Comparison of ENCODE assay signal across 7 cellular contexts in the genomic region with DNA sequence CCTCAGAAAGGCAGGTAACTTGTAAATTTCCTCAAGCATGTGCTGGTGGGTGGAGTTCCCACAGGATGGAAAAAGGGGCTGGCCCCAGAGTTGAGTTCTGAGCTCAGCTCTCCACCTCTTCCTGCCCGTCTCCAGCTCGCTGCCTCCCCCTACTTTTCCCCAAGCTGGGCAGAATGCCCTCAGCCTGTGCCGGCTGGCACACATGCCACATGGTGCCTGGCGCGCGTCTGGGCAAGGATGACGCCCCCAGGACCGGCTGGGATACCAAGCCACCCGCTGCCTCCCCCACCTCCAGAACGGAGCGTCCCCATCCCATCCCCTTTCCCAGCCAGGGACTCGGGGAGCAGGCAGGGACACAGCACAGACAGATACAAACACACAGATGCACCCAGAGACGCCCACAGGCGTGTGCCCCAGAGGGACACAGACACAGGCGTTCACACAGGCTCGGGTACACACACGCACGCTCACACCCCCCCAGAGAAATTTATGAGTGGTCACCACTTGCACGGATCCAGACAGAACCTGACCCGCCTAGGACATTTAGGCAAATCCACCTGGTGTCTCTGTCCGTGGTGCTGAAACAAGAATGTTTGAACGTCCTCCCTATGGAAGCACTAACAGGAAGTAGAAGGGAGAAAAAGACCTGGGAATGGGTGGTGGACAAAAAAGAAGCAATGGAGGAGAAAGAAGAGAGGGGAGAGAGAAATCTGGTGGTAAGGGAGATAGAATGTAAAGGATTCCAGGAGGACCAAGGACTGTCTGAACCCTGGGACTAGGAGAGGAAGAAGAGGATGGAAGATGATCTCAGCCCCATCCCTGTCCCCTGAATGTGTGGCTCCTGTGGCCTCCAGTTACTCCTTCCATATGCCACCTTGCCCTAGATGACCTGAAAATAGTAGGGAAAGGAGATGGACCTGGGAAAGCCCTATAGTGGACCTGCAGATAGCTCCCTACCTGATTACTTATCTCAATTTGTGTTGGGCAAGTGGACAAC. TPM values are rescaled to one million over a fixed set of nuclear protein-coding genes. Genes with fewer than 3 reads are reported as not detected.
DNase-seq lines count a peak whose midpoint lies in the region; ATAC-seq and TF ChIP-seq lines count a peak whose summit lies in the region.

No MANE protein-coding gene starts in this region.

- H4K5ac ChIP-seq in mesendoderm (ENCODE audit: low read length) = no peak overlapping the region

- H4K8ac ChIP-seq in mesendoderm (ENCODE audit: low read depth, low read length) = no peak overlapping the region

- peaks cover 26% of the 10 kb centered on the region for H3K27me3 ChIP-seq in GM23248 (replicated peaks; ENCODE audit: insufficient read depth)
- H3K27me3 ChIP-seq in brain microvascular endothelial cell (replicated peaks) = peaks cover 33% of the 10 kb centered on the region
- peaks cover 36% of the 10 kb centered on the region for H3K27me3 ChIP-seq in mesendoderm (ENCODE audit: insufficient read depth, low read length, poor library complexity)

- no peaks in the 10 kb centered on the region for H4K20me1 ChIP-seq in GM23248 (ENCODE audit: insufficient read depth)

- WGBS in GM23248 (ENCODE audit: low coverage in 1 of 2, low lambda C conversion rate in 2 of 2, missing lambda C conversion rate in 2 of 2), 2 experiments = 2 to 4% methylated on average over 19 to 22 of the region's 22 CpGs
- no CpG with 5 or more reads among the region's 22 CpGs for WGBS in mesendoderm (ENCODE audit: extremely low coverage, insufficient coverage, low lambda C conversion rate)

- no peak overlapping the region for H3K4me3 ChIP-seq in GM23248
- no peak overlapping the region for H3K4me3 ChIP-seq in brain microvascular endothelial cell (ENCODE audit: low read depth, low read length)
- H3K4me3 ChIP-seq in mesendoderm (ENCODE audit: low read length) = no peak overlapping the region

- TF ChIP-seq CTCF in brain microvascular endothelial cell (IDR thresholded peaks at IDR 0.05; ENCODE audit: low read depth, low read length, missing control alignments) = no peak

- in situ Hi-C loops in GM23248 (cut with MboI) = no loop called here
- in situ Hi-C loops in brain microvascular endothelial cell (cut with HindIII; ENCODE audit: low pct_ligation_motif_present, low sequenced_read_pairs) = no loop called here

- no peak overlapping the region for H2AFZ ChIP-seq in GM23248

- H3K4me2 ChIP-seq in GM23248 (ENCODE audit: unreplicated experiment) (no peak overlapping the region), mesendoderm (ENCODE audit: low read length) (no peak overlapping the region)

- no peaks in the 10 kb centered on the region for H3K4me1 ChIP-seq in GM23248 (ENCODE audit: insufficient read depth)
- no peaks in the 10 kb centered on the region for H3K4me1 ChIP-seq in mesendoderm (ENCODE audit: control insufficient read depth, low read depth, low read length)

- no peak overlapping the region for H2AK5ac ChIP-seq in mesendoderm (ENCODE audit: low read length)

- H3K9ac ChIP-seq in GM23248 = no peak overlapping the region
- no peak overlapping the region for H3K9ac ChIP-seq in mesendoderm (ENCODE audit: low read length)

- no peaks in the 10 kb centered on the region for H3F3A ChIP-seq in GM23248 (ENCODE audit: insufficient read depth)

- no peak overlapping the region for H3K4ac ChIP-seq in mesendoderm (ENCODE audit: low read depth, low read length)

- DNase-seq in GM23248 (peak; percentile 49), NCI-H146 (lab: John Stamatoyannopoulos, UW) (peak; percentile 45), brain microvascular endothelial cell (peak; percentile 9), mesendoderm (peak; percentile 83), OCI-M2 (lab: John Stamatoyannopoulos, UW; ENCODE audit: unreplicated experiment) (no peak)

- no peaks in the 10 kb centered on the region for H3K36me3 ChIP-seq in GM23248 (ENCODE audit: low read depth)
- H3K36me3 ChIP-seq in brain microvascular endothelial cell (replicated peaks) = no peaks in the 10 kb centered on the region
- no peaks in the 10 kb centered on the region for H3K36me3 ChIP-seq in mesendoderm (ENCODE audit: control insufficient read depth, insufficient read depth, low read length)

- no peaks in the 10 kb centered on the region for H3K9me2 ChIP-seq in GM23248 (ENCODE audit: insufficient read depth)

- H3K18ac ChIP-seq in mesendoderm (ENCODE audit: low read length) = no peak overlapping the region

- H2BK120ac ChIP-seq in mesendoderm (ENCODE audit: low read depth, low read length) = no peak overlapping the region

- H3K79me1 ChIP-seq in mesendoderm (ENCODE audit: low read length) = no peaks in the 10 kb centered on the region

- ATAC-seq in esophagus mucosa (no peak), GM21367 (IDR thresholded peaks at IDR 0.05; ENCODE audit: unreplicated experiment) (no peak)

- no peak overlapping the region for H3K56ac ChIP-seq in mesendoderm (ENCODE audit: low read length)

- no peak overlapping the region for H2BK5ac ChIP-seq in mesendoderm (ENCODE audit: low read length)

- no peak overlapping the region for H2BK15ac ChIP-seq in mesendoderm (replicated peaks; ENCODE audit: low read depth)

- H3K9me3 ChIP-seq in GM23248 (ENCODE audit: low read depth) = no peaks in the 10 kb centered on the region

- H3K79me2 ChIP-seq in GM23248 (ENCODE audit: insufficient read depth) = no peaks in the 10 kb centered on the region
- H3K79me2 ChIP-seq in mesendoderm (ENCODE audit: control insufficient read depth, insufficient read depth, low read length) = no peaks in the 10 kb centered on the region

- no peak overlapping the region for H3K23ac ChIP-seq in mesendoderm (ENCODE audit: low read length)

- H3K27ac ChIP-seq in GM23248 = no peak overlapping the region
- H3K27ac ChIP-seq in brain microvascular endothelial cell = no peak overlapping the region
- H3K27ac ChIP-seq in mesendoderm (ENCODE audit: low read depth, low read length) = no peak overlapping the region

RNA-seq across cellular contexts. Expression of a gene that starts 15.5 kb away (rescaled TPM):
- not detected in 2 replicates for total RNA-seq in GM23248 (2014; rRNA removed; shearing (Covaris generic))
- polyA plus RNA-seq in GM23248 (2016; fragmentation: Nextera tagmentation; extraction: Ambion mirVana) = not detected in 2 replicates
- polyA plus RNA-seq in mesendoderm (2013, experiment 1 of 2) = 0.01 TPM
- 0.01 TPM for polyA plus RNA-seq in mesendoderm (2013, experiment 2 of 2)
- total RNA-seq in esophagus mucosa = not detected

RNA-seq across cellular contexts. Expression of a gene that starts 34.5 kb away (rescaled TPM):
- total RNA-seq in GM23248 (2014; rRNA removed; shearing (Covaris generic)) = not detected in 2 replicates
- not detected in 2 replicates for polyA plus RNA-seq in GM23248 (2016; fragmentation: Nextera tagmentation; extraction: Ambion mirVana)
- polyA plus RNA-seq in mesendoderm (2013, experiment 1 of 2) = 1.7 TPM
- 1.8 TPM for polyA plus RNA-seq in mesendoderm (2013, experiment 2 of 2)
- total RNA-seq in esophagus mucosa = 1.6 TPM

RNA-seq across cellular contexts. Expression of a gene that starts 44.7 kb away (rescaled TPM):
- total RNA-seq in GM23248 (2014; rRNA removed; shearing (Covaris generic)) = 34.0 and 41.0 TPM in 2 replicates
- polyA plus RNA-seq in GM23248 (2016; fragmentation: Nextera tagmentation; extraction: Ambion mirVana) = 32.3 and 34.1 TPM in 2 replicates
- polyA plus RNA-seq in mesendoderm (2013, experiment 1 of 2) = 48.2 TPM
- polyA plus RNA-seq in mesendoderm (2013, experiment 2 of 2) = 45.8 TPM
- 28.0 TPM for total RNA-seq in esophagus mucosa
